10 cellular contexts compared by ENCODE assay signal in the genomic region with DNA sequence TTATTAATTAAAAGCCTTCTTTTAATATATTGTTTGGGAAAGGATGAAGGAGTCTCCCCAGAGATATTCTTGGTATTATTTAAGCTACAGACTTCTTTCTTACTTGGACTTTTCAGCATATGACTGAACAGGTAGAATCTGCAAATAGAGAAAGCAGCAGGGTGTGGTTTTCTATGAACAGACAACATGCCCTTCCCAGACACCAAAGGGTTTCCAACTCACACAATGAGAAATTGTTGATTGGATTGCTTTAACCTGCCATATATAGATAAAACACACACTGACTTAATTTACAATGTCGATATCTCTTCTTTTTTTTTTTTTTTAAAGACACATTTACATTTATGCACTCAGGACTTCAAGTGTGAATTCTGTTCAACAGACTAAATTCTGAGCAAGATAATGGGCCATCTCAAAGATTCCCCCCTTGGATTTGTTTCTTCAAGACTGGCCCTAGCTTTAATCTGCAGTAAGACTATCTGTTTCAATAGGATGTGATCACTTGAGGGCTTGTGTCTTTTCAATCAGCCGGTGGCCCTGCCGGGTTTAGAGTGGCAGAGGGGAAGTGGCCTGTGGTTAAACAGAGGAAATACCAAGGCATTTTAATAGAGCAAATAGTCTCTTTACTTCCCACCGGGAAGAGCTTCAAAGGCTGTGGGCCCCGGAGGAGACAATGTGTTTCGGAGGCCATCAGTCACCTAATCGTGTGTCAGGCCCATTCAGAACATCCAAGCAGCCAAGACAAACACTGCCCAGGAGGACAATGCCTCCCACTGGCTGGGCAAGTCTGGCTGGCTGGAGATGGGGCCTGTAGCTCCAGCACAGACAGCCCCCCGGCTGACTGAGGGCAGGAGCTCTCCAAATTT. TPM values are rescaled to one million over a fixed set of nuclear protein-coding genes. Genes with fewer than 3 reads are reported as not detected.
DNase-seq lines count a peak whose midpoint lies in the region; ATAC-seq and TF ChIP-seq lines count a peak whose summit lies in the region.
"Had no signal": no experiment of that assay in that cellular context is flagged by ENCODE, and none has a peak within 500 bp of the region (broad histone marks: within the 10 kb centered on the region; RNA-seq: fewer than 3 reads in every experiment).

No MANE protein-coding gene starts in this region.

- POLR2A ChIA-PET in activated CD4-positive, alpha-beta memory T cell treated with anti-CD3 and anti-CD28 coated beads, Interleukin-2, amount 10 ng/mL, durations not matched to agents 7 days and 5 days (lab: Charles Lee), result no interaction called here
- POLR2A ChIA-PET in activated CD4-positive, alpha-beta memory T cell treated with anti-CD3 and anti-CD28 coated beads for 36 hours (lab: Charles Lee), result interaction anchor here (0.5 kb wide), 1 partner anchor 727 kb away, joined by 3 read pairs; no protein-coding TSS in a partner anchor

- TF ChIP-seq CTCF in fibroblast of the aortic adventitia (IDR thresholded peaks at IDR 0.05; ENCODE audit: insufficient read depth, low read length), result no peak
- TF ChIP-seq CTCF in spleen (IDR thresholded peaks at IDR 0.05 in 8 of 11, conservative IDR thresholded peaks at IDR 0.05 in 3 of 11), result no peak

- no peaks in the 10 kb centered on the region for H3K9me3 Mint-ChIP-seq in activated CD4-positive, alpha-beta memory T cell treated with anti-CD3 and anti-CD28 coated beads, Interleukin-2, amount 10 ng/mL, durations not matched to agents 7 days and 5 days
- H3K9me3 Mint-ChIP-seq in activated CD4-positive, alpha-beta memory T cell treated with anti-CD3 and anti-CD28 coated beads for 36 hours, result no peaks in the 10 kb centered on the region
- no peaks in the 10 kb centered on the region for H3K9me3 Mint-ChIP-seq in activated T-helper 2 cell treated with anti-CD3 and anti-CD28 coated beads, Interferon-gamma antibody, Interleukin-2, Interleukin-4, amounts not matched to agents 10 μg/mL and 5 μg/mL and 100 μg/mL, durations not matched to agents 14 hours and 24 hours and 36 hours
- H3K9me3 Mint-ChIP-seq: activated T-cell treated with anti-CD3 and anti-CD28 coated beads, Interleukin-2, amount 50 U/mL, for 4 hours had no signal

- no peak overlapping the region for H3K4me3 Mint-ChIP-seq in activated CD4-positive, alpha-beta memory T cell treated with anti-CD3 and anti-CD28 coated beads, Interleukin-2, amount 10 ng/mL, durations not matched to agents 7 days and 5 days
- no peak overlapping the region for H3K4me3 Mint-ChIP-seq in activated CD4-positive, alpha-beta memory T cell treated with anti-CD3 and anti-CD28 coated beads for 36 hours
- no peak overlapping the region for H3K4me3 Mint-ChIP-seq in activated T-helper 2 cell treated with anti-CD3 and anti-CD28 coated beads, Interferon-gamma antibody, Interleukin-2, Interleukin-4, amounts not matched to agents 10 μg/mL and 5 μg/mL and 100 μg/mL, durations not matched to agents 14 hours and 24 hours and 36 hours (ENCODE audit: low read depth)
- H3K4me3 Mint-ChIP-seq: activated T-cell treated with anti-CD3 and anti-CD28 coated beads, Interleukin-2, amount 50 U/mL, for 4 hours had no signal

- H3K27ac ChIP-seq in spleen, result peak overlapping the region in 5 of 8 donors; percentile 11 to 53 (median 34)

- CTCF ChIA-PET in activated CD4-positive, alpha-beta memory T cell treated with anti-CD3 and anti-CD28 coated beads, Interleukin-2, amount 10 ng/mL, durations not matched to agents 7 days and 5 days (lab: Charles Lee), result interaction anchor here (0.9 to 4.1 kb wide), 2 partner anchors 11 to 78 kb away, joined by 3 to 25 read pairs; no protein-coding TSS in a partner anchor
- CTCF ChIA-PET in activated CD4-positive, alpha-beta memory T cell treated with anti-CD3 and anti-CD28 coated beads for 36 hours (lab: Charles Lee), result interaction anchor here (2.0 to 4.2 kb wide), 2 partner anchors 11 to 59 kb away, joined by 5 to 22 read pairs; no protein-coding TSS in a partner anchor

- H3K27me3 ChIP-seq in spleen (replicated peaks in 1 of 7), result peaks cover 0 to 77% (median 7%) of the 10 kb centered on the region in 7 donors

- H3K27ac Mint-ChIP-seq in activated CD4-positive, alpha-beta memory T cell treated with anti-CD3 and anti-CD28 coated beads, Interleukin-2, amount 10 ng/mL, durations not matched to agents 7 days and 5 days, result no peak overlapping the region
- H3K27ac Mint-ChIP-seq in activated CD4-positive, alpha-beta memory T cell treated with anti-CD3 and anti-CD28 coated beads for 36 hours, result no peak overlapping the region
- no peak overlapping the region for H3K27ac Mint-ChIP-seq in activated T-helper 2 cell treated with anti-CD3 and anti-CD28 coated beads, Interferon-gamma antibody, Interleukin-2, Interleukin-4, amounts not matched to agents 10 μg/mL and 5 μg/mL and 100 μg/mL, durations not matched to agents 14 hours and 24 hours and 36 hours

- H3K4me3 ChIP-seq in fibroblast of the aortic adventitia (ENCODE audit: low read depth, low read length) (no peak overlapping the region), spleen (no peak overlapping the region)

- H3K9me3 ChIP-seq in spleen, result no peaks in the 10 kb centered on the region

- TF ChIP-seq POLR2A in spleen (IDR thresholded peaks at IDR 0.05), result no peak

- intact Hi-C loops in activated CD4-positive, alpha-beta memory T cell treated with anti-CD3 and anti-CD28 coated beads for 36 hours (cut with micrococcal nuclease), result no loop called here
- intact Hi-C loops in spleen (cut with DNase I; ENCODE audit: low total_unique reads), result no loop called here
- intact Hi-C loops in activated T-helper 2 cell treated with anti-CD3 and anti-CD28 coated beads, Interferon-gamma antibody, Interleukin-2, Interleukin-4, amounts not matched to agents 10 μg/mL and 5 μg/mL and 100 μg/mL, durations not matched to agents 14 hours and 24 hours and 36 hours (cut with micrococcal nuclease), result no loop called here

- H3K36me3 ChIP-seq in spleen, result no peaks in the 10 kb centered on the region

- H3K4me1 Mint-ChIP-seq in activated CD4-positive, alpha-beta memory T cell treated with anti-CD3 and anti-CD28 coated beads, Interleukin-2, amount 10 ng/mL, durations not matched to agents 7 days and 5 days, result peaks cover 15% of the 10 kb centered on the region
- peaks cover 15% of the 10 kb centered on the region for H3K4me1 Mint-ChIP-seq in activated CD4-positive, alpha-beta memory T cell treated with anti-CD3 and anti-CD28 coated beads for 36 hours (ENCODE audit: low read depth)
- H3K4me1 Mint-ChIP-seq in activated T-helper 2 cell treated with anti-CD3 and anti-CD28 coated beads, Interferon-gamma antibody, Interleukin-2, Interleukin-4, amounts not matched to agents 10 μg/mL and 5 μg/mL and 100 μg/mL, durations not matched to agents 14 hours and 24 hours and 36 hours (ENCODE audit: low read depth), result peaks cover 12% of the 10 kb centered on the region

- 4 to 12% (median 8%) methylated on average over 7 to 8 of the region's 8 CpGs for WGBS in spleen, 5 donors

- H3K27me3 Mint-ChIP-seq in activated CD4-positive, alpha-beta memory T cell treated with anti-CD3 and anti-CD28 coated beads, Interleukin-2, amount 10 ng/mL, durations not matched to agents 7 days and 5 days, result peaks cover 48% of the 10 kb centered on the region
- peaks cover 24% of the 10 kb centered on the region for H3K27me3 Mint-ChIP-seq in activated CD4-positive, alpha-beta memory T cell treated with anti-CD3 and anti-CD28 coated beads for 36 hours
- peaks cover 65% of the 10 kb centered on the region for H3K27me3 Mint-ChIP-seq in activated T-helper 2 cell treated with anti-CD3 and anti-CD28 coated beads, Interferon-gamma antibody, Interleukin-2, Interleukin-4, amounts not matched to agents 10 μg/mL and 5 μg/mL and 100 μg/mL, durations not matched to agents 14 hours and 24 hours and 36 hours (ENCODE audit: low read depth)

- no peak for ATAC-seq in GM18870 (IDR thresholded peaks at IDR 0.05; ENCODE audit: unreplicated experiment)
- ATAC-seq: activated T-cell treated with anti-CD3 and anti-CD28 coated beads, Interleukin-2, amount 50 U/mL, for 4 hours had no signal

- peaks cover 5 to 45% (median 29%) of the 10 kb centered on the region in 6 donors for H3K4me1 ChIP-seq in spleen

- peak; percentile 49 for DNase-seq in activated CD4-positive, alpha-beta memory T cell treated with anti-CD3 and anti-CD28 coated beads, Interleukin-2, amount 10 ng/mL, durations not matched to agents 7 days and 5 days
- no peak for DNase-seq in activated CD4-positive, alpha-beta memory T cell treated with anti-CD3 and anti-CD28 coated beads for 36 hours
- DNase-seq in NOMO-1 treated with DMSO at 0.1 percent for 48 hours (lab: John Stamatoyannopoulos, UW; ENCODE audit: unreplicated experiment) (peak; percentile 67), fibroblast of the aortic adventitia (ENCODE audit: low read depth) (peak; percentile 24), spleen (no peak), NCI-H1092 treated with DMSO at 0.1 percent for 48 hours (lab: John Stamatoyannopoulos, UW) (no peak)
- DNase-seq in activated T-helper 2 cell treated with anti-CD3 and anti-CD28 coated beads, Interferon-gamma antibody, Interleukin-2, Interleukin-4, amounts not matched to agents 10 μg/mL and 5 μg/mL and 100 μg/mL, durations not matched to agents 14 hours and 24 hours and 36 hours (ENCODE audit: low spot score), result no peak
- DNase-seq: activated T-cell treated with anti-CD3 and anti-CD28 coated beads, Interleukin-2, amount 50 U/mL, for 4 hours had no signal

- H3K36me3 Mint-ChIP-seq in activated CD4-positive, alpha-beta memory T cell treated with anti-CD3 and anti-CD28 coated beads, Interleukin-2, amount 10 ng/mL, durations not matched to agents 7 days and 5 days (ENCODE audit: low read depth), result no peaks in the 10 kb centered on the region
- H3K36me3 Mint-ChIP-seq in activated CD4-positive, alpha-beta memory T cell treated with anti-CD3 and anti-CD28 coated beads for 36 hours, result no peaks in the 10 kb centered on the region
- H3K36me3 Mint-ChIP-seq in activated T-helper 2 cell treated with anti-CD3 and anti-CD28 coated beads, Interferon-gamma antibody, Interleukin-2, Interleukin-4, amounts not matched to agents 10 μg/mL and 5 μg/mL and 100 μg/mL, durations not matched to agents 14 hours and 24 hours and 36 hours (ENCODE audit: low read depth), result no peaks in the 10 kb centered on the region

RNA-seq across cellular contexts. Expression of gene IL17RD, which starts 6.1 kb away (rescaled TPM):
- under 1 TPM in 1 of 2 experiments, not detected in 1; 0.05 TPM for total RNA-seq in activated CD4-positive, alpha-beta memory T cell treated with anti-CD3 and anti-CD28 coated beads, Interleukin-2, amount 10 ng/mL, durations not matched to agents 7 days and 5 days
- total RNA-seq in activated CD4-positive, alpha-beta memory T cell treated with anti-CD3 and anti-CD28 coated beads for 36 hours, result under 1 TPM; 0.02 to 0.14 TPM
- total RNA-seq in fibroblast of the aortic adventitia (ENCODE audit: low replicate concordance) (9.5 and 13.6 TPM in 2 replicates), spleen (10 to 100 TPM in 1 of 7 donors, 1 to 10 TPM in 6; 1.7 to 15.9 (median 3.8) TPM)
- polyA plus RNA-seq in spleen, result under 1 TPM; 0.20 to 0.58 (median 0.35) TPM
- 0.07 and 0.09 TPM in 2 replicates for total RNA-seq in activated T-helper 2 cell treated with anti-CD3 and anti-CD28 coated beads, Interferon-gamma antibody, Interleukin-2, Interleukin-4, amounts not matched to agents 10 μg/mL and 5 μg/mL and 100 μg/mL, durations not matched to agents 14 hours and 24 hours and 36 hours

RNA-seq across cellular contexts. Expression of gene HESX1, which starts 40.7 kb away (rescaled TPM):
- under 1 TPM; 0.23 to 0.98 TPM for total RNA-seq in activated CD4-positive, alpha-beta memory T cell treated with anti-CD3 and anti-CD28 coated beads, Interleukin-2, amount 10 ng/mL, durations not matched to agents 7 days and 5 days
- 1 to 10 TPM in 1 of 2 experiments, under 1 TPM in 1; 0.90 to 1.3 TPM for total RNA-seq in activated CD4-positive, alpha-beta memory T cell treated with anti-CD3 and anti-CD28 coated beads for 36 hours
- total RNA-seq in fibroblast of the aortic adventitia (ENCODE audit: low replicate concordance) (0.81 and 2.4 TPM in 2 replicates), spleen (1 to 10 TPM in 4 of 7 donors, under 1 TPM in 1, not detected in 2; 0.70 to 1.8 (median 1.3) TPM)
- 1 to 10 TPM; 2.4 to 3.4 (median 3.2) TPM for polyA plus RNA-seq in spleen
- total RNA-seq in activated T-helper 2 cell treated with anti-CD3 and anti-CD28 coated beads, Interferon-gamma antibody, Interleukin-2, Interleukin-4, amounts not matched to agents 10 μg/mL and 5 μg/mL and 100 μg/mL, durations not matched to agents 14 hours and 24 hours and 36 hours, result 0.30 and 0.43 TPM in 2 replicates
- total RNA-seq: activated T-cell treated with anti-CD3 and anti-CD28 coated beads, Interleukin-2, amount 50 U/mL, for 4 hours; HT-29 had no signal

Comparison
In these comparisons a context has a peak if more than half of its experiments do, and no peak if none do; other contexts are left out.
1. DNase-seq: peak in activated CD4-positive, alpha-beta memory T cell treated with anti-CD3 and anti-CD28 coated beads, Interleukin-2, amount 10 ng/mL, durations not matched to agents 7 days and 5 days (single experiment), NOMO-1 treated with DMSO at 0.1 percent for 48 hours (single experiment) and fibroblast of the aortic adventitia (single experiment); none in activated CD4-positive, alpha-beta memory T cell treated with anti-CD3 and anti-CD28 coated beads for 36 hours (single experiment), spleen (single experiment), activated T-helper 2 cell treated with anti-CD3 and anti-CD28 coated beads, Interferon-gamma antibody, Interleukin-2, Interleukin-4, amounts not matched to agents 10 μg/mL and 5 μg/mL and 100 μg/mL, durations not matched to agents 14 hours and 24 hours and 36 hours (single experiment) and NCI-H1092 treated with DMSO at 0.1 percent for 48 hours (single experiment).